1 cellular context compared by ENCODE assay signal in the genomic region with DNA sequence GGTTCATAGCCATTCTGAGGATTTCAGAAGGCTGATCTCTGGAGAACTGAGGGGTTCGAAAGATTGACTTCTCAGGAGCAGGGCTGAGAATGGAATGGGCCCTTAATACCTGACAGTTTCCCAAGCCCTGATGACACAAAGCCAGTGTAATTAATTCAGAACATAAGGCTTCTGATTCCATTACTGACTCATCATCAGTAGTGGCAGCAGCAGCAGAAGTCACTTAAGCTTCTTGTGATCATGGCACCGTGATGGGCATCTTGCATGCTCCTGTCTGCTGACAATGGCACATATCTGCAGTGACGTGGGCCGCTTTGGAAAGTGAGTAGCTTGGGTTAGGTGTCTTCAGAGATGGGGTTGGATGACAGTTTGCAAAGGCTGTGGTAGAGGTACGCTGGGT.
TF ChIP-seq lines count a peak whose summit lies in the region.

No MANE protein-coding gene starts in this region.

TF ChIP-seq in HepG2, 621 proteins besides CTCF, POLR2A, EP300 and RAD21:
- TF ChIP-seq, protein P1, sequence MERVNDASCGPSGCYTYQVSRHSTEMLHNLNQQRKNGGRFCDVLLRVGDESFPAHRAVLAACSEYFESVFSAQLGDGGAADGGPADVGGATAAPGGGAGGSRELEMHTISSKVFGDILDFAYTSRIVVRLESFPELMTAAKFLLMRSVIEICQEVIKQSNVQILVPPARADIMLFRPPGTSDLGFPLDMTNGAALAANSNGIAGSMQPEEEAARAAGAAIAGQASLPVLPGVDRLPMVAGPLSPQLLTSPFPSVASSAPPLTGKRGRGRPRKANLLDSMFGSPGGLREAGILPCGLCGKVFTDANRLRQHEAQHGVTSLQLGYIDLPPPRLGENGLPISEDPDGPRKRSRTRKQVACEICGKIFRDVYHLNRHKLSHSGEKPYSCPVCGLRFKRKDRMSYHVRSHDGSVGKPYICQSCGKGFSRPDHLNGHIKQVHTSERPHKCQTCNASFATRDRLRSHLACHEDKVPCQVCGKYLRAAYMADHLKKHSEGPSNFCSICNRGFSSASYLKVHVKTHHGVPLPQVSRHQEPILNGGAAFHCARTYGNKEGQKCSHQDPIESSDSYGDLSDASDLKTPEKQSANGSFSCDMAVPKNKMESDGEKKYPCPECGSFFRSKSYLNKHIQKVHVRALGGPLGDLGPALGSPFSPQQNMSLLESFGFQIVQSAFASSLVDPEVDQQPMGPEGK (CRISPR knock-in tag; IDR thresholded peaks at IDR 0.05), result no peak
- TF ChIP-seq CREB1 (IDR thresholded peaks at IDR 0.05) (0 out of 2 replicates have a peak, but pooled peaks have one; percentile 6), CREB1 (CRISPR knock-in tag; IDR thresholded peaks at IDR 0.05) (no peak)
- TF ChIP-seq, protein P2, sequence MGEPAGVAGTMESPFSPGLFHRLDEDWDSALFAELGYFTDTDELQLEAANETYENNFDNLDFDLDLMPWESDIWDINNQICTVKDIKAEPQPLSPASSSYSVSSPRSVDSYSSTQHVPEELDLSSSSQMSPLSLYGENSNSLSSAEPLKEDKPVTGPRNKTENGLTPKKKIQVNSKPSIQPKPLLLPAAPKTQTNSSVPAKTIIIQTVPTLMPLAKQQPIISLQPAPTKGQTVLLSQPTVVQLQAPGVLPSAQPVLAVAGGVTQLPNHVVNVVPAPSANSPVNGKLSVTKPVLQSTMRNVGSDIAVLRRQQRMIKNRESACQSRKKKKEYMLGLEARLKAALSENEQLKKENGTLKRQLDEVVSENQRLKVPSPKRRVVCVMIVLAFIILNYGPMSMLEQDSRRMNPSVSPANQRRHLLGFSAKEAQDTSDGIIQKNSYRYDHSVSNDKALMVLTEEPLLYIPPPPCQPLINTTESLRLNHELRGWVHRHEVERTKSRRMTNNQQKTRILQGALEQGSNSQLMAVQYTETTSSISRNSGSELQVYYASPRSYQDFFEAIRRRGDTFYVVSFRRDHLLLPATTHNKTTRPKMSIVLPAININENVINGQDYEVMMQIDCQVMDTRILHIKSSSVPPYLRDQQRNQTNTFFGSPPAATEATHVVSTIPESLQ (CRISPR knock-in tag; conservative IDR thresholded peaks at IDR 0.05), result no peak
